In genomic region chr18:26909599-26910290, GRCh38 we compare ENCODE assay signal across 22 cellular contexts. TPM values are rescaled to one million over a fixed set of nuclear protein-coding genes. Genes with fewer than 3 reads are reported as not detected.
DNase-seq lines count a peak whose midpoint lies in the region; ATAC-seq, FAIRE-seq and TF ChIP-seq lines count a peak whose summit lies in the region.
"Had no signal": no experiment of that assay in that cellular context is flagged by ENCODE, and none has a peak within 500 bp of the region (broad histone marks: within the 10 kb centered on the region; RNA-seq: fewer than 3 reads in every experiment).

No MANE protein-coding gene starts in this region.

- no peak overlapping the region for H3K27ac Mint-ChIP-seq in activated T-helper 1 cell treated with anti-CD3 and anti-CD28 coated beads, Interleukin-12 subunit alpha, Interleukin-12 subunit beta, Interleukin-2, Interleukin-4 antibody, amounts not matched to agents 30 ng/mL and 10 ng/mL and 1 ng/mL, durations not matched to agents 14 hours and 24 hours and 36 hours
- H3K27ac Mint-ChIP-seq: activated CD8-positive, alpha-beta memory T cell treated with anti-CD3 and anti-CD28 coated beads, Interleukin-2, amount 10 ng/mL, durations not matched to agents 7 days and 5 days; CD4-positive, alpha-beta memory T cell; T-helper 17 cell had no signal

- H3K9me3 Mint-ChIP-seq in activated T-helper 1 cell treated with anti-CD3 and anti-CD28 coated beads, Interleukin-12 subunit alpha, Interleukin-12 subunit beta, Interleukin-2, Interleukin-4 antibody, amounts not matched to agents 30 ng/mL and 10 ng/mL and 1 ng/mL, durations not matched to agents 14 hours and 24 hours and 36 hours: peaks cover 6% of the 10 kb centered on the region

- H3K36me3 ChIP-seq in right atrium auricular region (no peaks in the 10 kb centered on the region), bronchial epithelial cell (ENCODE audit: control insufficient read depth, insufficient read depth, low read length) (no peaks in the 10 kb centered on the region), upper lobe of right lung (no peaks in the 10 kb centered on the region)
- H3K36me3 ChIP-seq: brain microvascular endothelial cell, tibial artery had no signal

- H3K36me3 Mint-ChIP-seq in activated T-helper 1 cell treated with anti-CD3 and anti-CD28 coated beads, Interleukin-12 subunit alpha, Interleukin-12 subunit beta, Interleukin-2, Interleukin-4 antibody, amounts not matched to agents 30 ng/mL and 10 ng/mL and 1 ng/mL, durations not matched to agents 14 hours and 24 hours and 36 hours (ENCODE audit: low read depth): no peaks in the 10 kb centered on the region
- H3K36me3 Mint-ChIP-seq: activated CD8-positive, alpha-beta memory T cell treated with anti-CD3 and anti-CD28 coated beads, Interleukin-2, amount 10 ng/mL, durations not matched to agents 7 days and 5 days; CD4-positive, alpha-beta memory T cell had no signal

- H3K4me3 ChIP-seq in right atrium auricular region: no peak overlapping the region
- no peak overlapping the region for H3K4me3 ChIP-seq in bronchial epithelial cell (ENCODE audit: low read depth, low read length)
- no peak overlapping the region for H3K4me3 ChIP-seq in upper lobe of right lung
- H3K4me3 ChIP-seq: tibial artery had no signal

- H3K27ac ChIP-seq in right atrium auricular region (no peak overlapping the region), upper lobe of right lung (no peak overlapping the region)
- H3K27ac ChIP-seq: brain microvascular endothelial cell, tibial artery had no signal

- H3K27me3 Mint-ChIP-seq in activated T-helper 1 cell treated with anti-CD3 and anti-CD28 coated beads, Interleukin-12 subunit alpha, Interleukin-12 subunit beta, Interleukin-2, Interleukin-4 antibody, amounts not matched to agents 30 ng/mL and 10 ng/mL and 1 ng/mL, durations not matched to agents 14 hours and 24 hours and 36 hours (ENCODE audit: insufficient read depth): no peaks in the 10 kb centered on the region
- H3K27me3 Mint-ChIP-seq: activated CD8-positive, alpha-beta memory T cell treated with anti-CD3 and anti-CD28 coated beads, Interleukin-2, amount 10 ng/mL, durations not matched to agents 7 days and 5 days; CD4-positive, alpha-beta memory T cell; T-helper 17 cell had no signal

- H3K9me3 ChIP-seq in right atrium auricular region (no peaks in the 10 kb centered on the region), upper lobe of right lung (no peaks in the 10 kb centered on the region)
- H3K9me3 ChIP-seq: tibial artery had no signal

- no peak overlapping the region for H3K4me3 Mint-ChIP-seq in activated T-helper 1 cell treated with anti-CD3 and anti-CD28 coated beads, Interleukin-12 subunit alpha, Interleukin-12 subunit beta, Interleukin-2, Interleukin-4 antibody, amounts not matched to agents 30 ng/mL and 10 ng/mL and 1 ng/mL, durations not matched to agents 14 hours and 24 hours and 36 hours
- H3K4me3 Mint-ChIP-seq: activated CD8-positive, alpha-beta memory T cell treated with anti-CD3 and anti-CD28 coated beads, Interleukin-2, amount 10 ng/mL, durations not matched to agents 7 days and 5 days; CD4-positive, alpha-beta memory T cell; T-helper 17 cell had no signal

- H3K4me1 ChIP-seq in right atrium auricular region: peaks cover 0 to 8% of the 10 kb centered on the region in 2 donors
- no peaks in the 10 kb centered on the region for H3K4me1 ChIP-seq in upper lobe of right lung

- intact Hi-C loops in Right ventricle myocardium superior (cut with DNase I): no loop called here
- intact Hi-C loops in upper lobe of right lung (cut with DNase I): no loop called here
- intact Hi-C loops in activated T-helper 1 cell treated with anti-CD3 and anti-CD28 coated beads, Interleukin-12 subunit alpha, Interleukin-12 subunit beta, Interleukin-2, Interleukin-4 antibody, amounts not matched to agents 30 ng/mL and 10 ng/mL and 1 ng/mL, durations not matched to agents 14 hours and 24 hours and 36 hours (cut with micrococcal nuclease): no loop called here

- FAIRE-seq in bronchial epithelial cell (lab: Jason Lieb, UNC): no peak
- FAIRE-seq: A204.1 had no signal

- TF ChIP-seq CTCF in right atrium auricular region (IDR thresholded peaks at IDR 0.05) (no peak), bronchial epithelial cell (IDR thresholded peaks at IDR 0.05; ENCODE audit: insufficient read depth, low read length, severe bottlenecking) (no peak), upper lobe of right lung (IDR thresholded peaks at IDR 0.05) (no peak)

- ATAC-seq in Right ventricle myocardium superior (ENCODE audit: poor library complexity) (peak; percentile 52), upper lobe of right lung (peak; percentile 46)
- ATAC-seq: activated CD8-positive, alpha-beta memory T cell treated with anti-CD3 and anti-CD28 coated beads, Interleukin-2, amount 10 ng/mL, durations not matched to agents 7 days and 5 days; T-helper 17 cell had no signal

- DNase-seq in Right ventricle myocardium superior (no peak), right atrium auricular region (ENCODE audit: low spot score) (no peak), bronchial epithelial cell (ENCODE audit: low read depth) (peak; percentile 17), medulla oblongata (ENCODE audit: extremely low spot score) (peak; percentile 74), upper lobe of right lung (no peak), COLO668 (lab: John Stamatoyannopoulos, UW; ENCODE audit: unreplicated experiment) (no peak), NCI-H526 (lab: John Stamatoyannopoulos, UW) (no peak)
- DNase-seq in activated T-helper 1 cell treated with anti-CD3 and anti-CD28 coated beads, Interleukin-12 subunit alpha, Interleukin-12 subunit beta, Interleukin-2, Interleukin-4 antibody, amounts not matched to agents 30 ng/mL and 10 ng/mL and 1 ng/mL, durations not matched to agents 14 hours and 24 hours and 36 hours (ENCODE audit: low spot score): no peak
- DNase-seq: activated CD8-positive, alpha-beta memory T cell treated with anti-CD3 and anti-CD28 coated beads, Interleukin-2, amount 10 ng/mL, durations not matched to agents 7 days and 5 days; activated gamma-delta T cell; brain microvascular endothelial cell; CD4-positive, alpha-beta memory T cell; EL; HCEC 1CT; MM.1S; NCI-H1694 treated with DMSO at 0.1 percent for 48 hours; RPMI8226; T-helper 17 cell; tibial artery had no signal

- H3K27me3 ChIP-seq in right atrium auricular region (no peaks in the 10 kb centered on the region), bronchial epithelial cell (ENCODE audit: control insufficient read depth, insufficient read depth, low read length) (no peaks in the 10 kb centered on the region), upper lobe of right lung (no peaks in the 10 kb centered on the region)
- H3K27me3 ChIP-seq: brain microvascular endothelial cell, tibial artery had no signal

- no peaks in the 10 kb centered on the region for H3K4me1 Mint-ChIP-seq in activated T-helper 1 cell treated with anti-CD3 and anti-CD28 coated beads, Interleukin-12 subunit alpha, Interleukin-12 subunit beta, Interleukin-2, Interleukin-4 antibody, amounts not matched to agents 30 ng/mL and 10 ng/mL and 1 ng/mL, durations not matched to agents 14 hours and 24 hours and 36 hours (ENCODE audit: low read depth)
- H3K4me1 Mint-ChIP-seq: activated CD8-positive, alpha-beta memory T cell treated with anti-CD3 and anti-CD28 coated beads, Interleukin-2, amount 10 ng/mL, durations not matched to agents 7 days and 5 days; CD4-positive, alpha-beta memory T cell; T-helper 17 cell had no signal

RNA-seq across cellular contexts. Expression of gene AQP4, which starts 44.2 kb away (rescaled TPM):
- total RNA-seq in Right ventricle myocardium superior (18.9 TPM), right atrium auricular region (10 to 100 TPM; 10.0 to 14.9 TPM), bronchial epithelial cell (under 0.01 TPM in 1 of 2 replicates, not detected in the other), upper lobe of right lung (345 TPM)
- not detected in 2 replicates for total RNA-seq in activated T-helper 1 cell treated with anti-CD3 and anti-CD28 coated beads, Interleukin-12 subunit alpha, Interleukin-12 subunit beta, Interleukin-2, Interleukin-4 antibody, amounts not matched to agents 30 ng/mL and 10 ng/mL and 1 ng/mL, durations not matched to agents 14 hours and 24 hours and 36 hours
- total RNA-seq: activated CD8-positive, alpha-beta memory T cell treated with anti-CD3 and anti-CD28 coated beads, Interleukin-2, amount 10 ng/mL, durations not matched to agents 7 days and 5 days; CD4-positive, alpha-beta memory T cell; fibroblast of lung; lung microvascular endothelial cell; T-helper 17 cell had no signal

Comparison
In these comparisons a context has a peak if more than half of its experiments do, and no peak if none do; other contexts are left out.
1. DNase-seq: peak in bronchial epithelial cell (single experiment) and medulla oblongata (single experiment); none in Right ventricle myocardium superior (single experiment), right atrium auricular region (single experiment), upper lobe of right lung (single experiment), COLO668 (single experiment), NCI-H526 (0 of 2) and activated T-helper 1 cell treated with anti-CD3 and anti-CD28 coated beads, Interleukin-12 subunit alpha, Interleukin-12 subunit beta, Interleukin-2, Interleukin-4 antibody, amounts not matched to agents 30 ng/mL and 10 ng/mL and 1 ng/mL, durations not matched to agents 14 hours and 24 hours and 36 hours (single experiment).
2. RNA of gene AQP4, which starts 44.2 kb away (total RNA-seq): 345 TPM in upper lobe of right lung (single experiment); 18.9 TPM in Right ventricle myocardium superior (single experiment), 10.0 to 14.9 TPM in right atrium auricular region, under 0.01 TPM in bronchial epithelial cell and not detected in activated T-helper 1 cell treated with anti-CD3 and anti-CD28 coated beads, Interleukin-12 subunit alpha, Interleukin-12 subunit beta, Interleukin-2, Interleukin-4 antibody, amounts not matched to agents 30 ng/mL and 10 ng/mL and 1 ng/mL, durations not matched to agents 14 hours and 24 hours and 36 hours; every median in the first group is over 10 times any median in the second.